ENCODE assay signal across 9 cellular contexts in the genomic region with DNA sequence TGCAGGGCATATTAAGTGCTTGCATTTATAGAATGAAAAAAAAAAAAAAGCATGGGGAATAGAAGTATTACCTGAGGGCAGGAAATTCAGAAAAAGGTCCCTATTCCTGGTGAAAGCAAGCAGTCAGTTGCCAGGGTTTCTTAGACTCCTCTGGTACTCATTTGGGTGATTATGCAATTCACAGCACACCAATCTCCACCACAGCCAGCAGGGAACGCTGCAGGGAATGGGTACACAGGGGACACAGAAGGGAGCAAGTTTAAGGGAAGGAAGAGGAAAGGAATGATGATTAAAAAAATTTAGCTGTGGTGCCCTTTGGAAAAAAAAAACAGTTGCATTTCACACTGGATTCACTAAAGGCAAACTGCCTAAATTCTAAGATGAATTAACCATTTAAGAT. TPM values are rescaled to one million over a fixed set of nuclear protein-coding genes. Genes with fewer than 3 reads are reported as not detected.
DNase-seq lines count a peak whose midpoint lies in the region; ATAC-seq, FAIRE-seq and TF ChIP-seq lines count a peak whose summit lies in the region.
"Had no signal": no experiment of that assay in that cellular context is flagged by ENCODE, and none has a peak within 500 bp of the region (broad histone marks: within the 10 kb centered on the region; RNA-seq: fewer than 3 reads in every experiment).

No MANE protein-coding gene starts in this region.

- H3K4me1 ChIP-seq in Caco-2 (peaks cover 17% of the 10 kb centered on the region), ascending aorta (peaks cover 0 to 22% of the 10 kb centered on the region in 2 donors), keratinocyte (ENCODE audit: control insufficient read depth, extremely low read depth, insufficient read depth, low read length) (peaks cover 14% of the 10 kb centered on the region)

- intact Hi-C loops in Caco-2 (cut with micrococcal nuclease; ENCODE audit: unreplicated experiment) = no loop called here
- intact Hi-C loops in ascending aorta (cut with DNase I) = loop anchor here (2.0 kb wide), 1 partner anchor 72 kb away; a partner anchor contains a TSS

- dilution Hi-C loops in keratinocyte (cut with MboI; ENCODE audit: extremely low pct_ligation_motif_present, low sequenced_read_pairs) = no loop called here

- H3K36me3 Mint-ChIP-seq in Caco-2 (ENCODE audit: insufficient read depth, unreplicated experiment) = no peaks in the 10 kb centered on the region

- H3K27ac Mint-ChIP-seq in Caco-2 (ENCODE audit: unreplicated experiment) = peak overlapping the region; percentile 30
- H3K27ac Mint-ChIP-seq: IgD-negative memory B cell had no signal

- H3K9me3 ChIP-seq in Caco-2 (0 out of 2 replicates have a peak, but pooled peaks cover 5% of the 10 kb centered on the region), ascending aorta (no peaks in the 10 kb centered on the region), keratinocyte (ENCODE audit: control insufficient read depth, low read depth, low read length) (no peaks in the 10 kb centered on the region)

- H3K4me3 ChIP-seq in Caco-2 (ENCODE audit: low read depth, low read length) = no peak overlapping the region
- no peak overlapping the region for H3K4me3 ChIP-seq in ascending aorta
- no peak overlapping the region for H3K4me3 ChIP-seq in keratinocyte (ENCODE audit: control insufficient read depth in 2 of 3, extremely low read depth in 1 of 3, insufficient read depth in 2 of 3, low read depth in 1 of 3, low read length in 3 of 3)

- H3K27me3 ChIP-seq in Caco-2 (replicated peaks; ENCODE audit: control insufficient read depth, insufficient read depth, low read length) (no peaks in the 10 kb centered on the region), ascending aorta (no peaks in the 10 kb centered on the region), keratinocyte (ENCODE audit: control insufficient read depth, extremely low read depth, insufficient read depth, low read length) (no peaks in the 10 kb centered on the region)

- H3K27ac ChIP-seq in ascending aorta (no peak overlapping the region), keratinocyte (ENCODE audit: control insufficient read depth, insufficient read depth, low read length) (peak overlapping the region; percentile 15)

- no TSS peak for BruUV-seq in Caco-2 (replicated peaks; lab: Mats Ljungman, UMichigan)

- no peak overlapping the region for H3K9ac ChIP-seq in keratinocyte (ENCODE audit: control insufficient read depth, extremely low read depth, insufficient read depth, low read length)

- CTCF ChIA-PET in Caco-2 (lab: Charles Lee) = interaction anchor here (0.7 to 0.8 kb wide), 3 partner anchors 34 to 612 kb away, joined by 3 to 6 read pairs (median 6); no protein-coding TSS in a partner anchor

- ATAC-seq in GM18502 (IDR thresholded peaks at IDR 0.05; ENCODE audit: poor library complexity, unreplicated experiment) = no peak
- no peak for ATAC-seq in HG02840 (IDR thresholded peaks at IDR 0.05; ENCODE audit: low FRiP score, unreplicated experiment)
- ATAC-seq in GM18498 (IDR thresholded peaks at IDR 0.05; ENCODE audit: unreplicated experiment) = no peak

- peaks cover 22% of the 10 kb centered on the region for H3K79me2 ChIP-seq in keratinocyte (ENCODE audit: control insufficient read depth, insufficient read depth, low read length)

- H4K20me1 ChIP-seq in keratinocyte (ENCODE audit: control insufficient read depth, extremely low read depth, insufficient read depth, low read length) = no peaks in the 10 kb centered on the region

- DNase-seq in Caco-2 (peak in 1 of 2 experiments; percentile 33), Kasumi-1 (lab: John Stamatoyannopoulos, UW) (peak; percentile 62 to 84), ascending aorta (ENCODE audit: low spot score in 2 of 2) (peak; percentile 30 to 74), keratinocyte (ENCODE audit: low read depth, low spot score) (peak; percentile 28)
- DNase-seq in activated CD4-positive, alpha-beta T cell treated with anti-CD3 and anti-CD28 coated beads for 48 hours = no peak

- H3K9me1 ChIP-seq in keratinocyte (ENCODE audit: control insufficient read depth, extremely low read depth, insufficient read depth, low read length) = no peaks in the 10 kb centered on the region

- POLR2A ChIA-PET in Caco-2 (lab: Charles Lee) = no interaction called here

- H3K4me2 ChIP-seq in keratinocyte (ENCODE audit: control insufficient read depth, extremely low read depth, insufficient read depth, low read depth, low read length) = peak overlapping the region; percentile 29

- FAIRE-seq in keratinocyte (lab: Jason Lieb, UNC) = peak; percentile 69

- peaks cover 11% of the 10 kb centered on the region for H3K4me1 Mint-ChIP-seq in Caco-2 (ENCODE audit: low read depth, unreplicated experiment)

- TF ChIP-seq CTCF in Caco-2 (IDR thresholded peaks at IDR 0.05; ENCODE audit: insufficient read depth in 1 of 2, low read depth in 1 of 2, low read length in 1 of 2, severe bottlenecking in 1 of 2, unreplicated experiment in 1 of 2) = peak in 1 of 2 experiments; percentile 38
- peak; percentile 36 to 61 (median 39) for TF ChIP-seq CTCF in ascending aorta (IDR thresholded peaks at IDR 0.05)
- peak; percentile 58 to 71 (median 70) for TF ChIP-seq CTCF in keratinocyte (optimal IDR thresholded peaks at IDR 0.05 in 1 of 3, IDR thresholded peaks at IDR 0.05 in 1 of 3, conservative IDR thresholded peaks at IDR 0.05 in 1 of 3; ENCODE audit: extremely low read depth in 1 of 3, insufficient read depth in 2 of 3, low read length in 3 of 3)

- no peaks in the 10 kb centered on the region; the same call in 1 of the 2 replicates for H3K36me3 ChIP-seq in Caco-2 (ENCODE audit: control insufficient read depth, insufficient read depth, low read length)
- no peaks in the 10 kb centered on the region for H3K36me3 ChIP-seq in ascending aorta
- H3K36me3 ChIP-seq in keratinocyte (ENCODE audit: control insufficient read depth in 2 of 2, extremely low read depth in 1 of 2, insufficient read depth in 2 of 2, low read length in 2 of 2) = no peaks in the 10 kb centered on the region

- no peak overlapping the region for H3K4me3 Mint-ChIP-seq in Caco-2 (ENCODE audit: unreplicated experiment)
- H3K4me3 Mint-ChIP-seq: IgD-negative memory B cell had no signal

- no peaks in the 10 kb centered on the region for H3K27me3 Mint-ChIP-seq in Caco-2 (ENCODE audit: insufficient read depth, unreplicated experiment)
- H3K27me3 Mint-ChIP-seq: IgD-negative memory B cell had no signal

- no peaks in the 10 kb centered on the region for H3K9me3 Mint-ChIP-seq in Caco-2 (ENCODE audit: unreplicated experiment)

- H2AFZ ChIP-seq in keratinocyte (ENCODE audit: control insufficient read depth, low read length) = no peak overlapping the region

RNA-seq across cellular contexts. Expression of a gene that starts 14.2 kb away (rescaled TPM):
- total RNA-seq in Caco-2 (2022) = 26.6 and 29.6 TPM in 2 replicates
- 18.8 TPM for total RNA-seq in ascending aorta
- 8.7 to 11.7 TPM (median 10.4 TPM) in 3 replicates for polyA plus RNA-seq in keratinocyte
- 3.4 TPM for polyA plus RNA-seq in keratinocyte (2011; ENCODE audit: low read depth)
- polyA plus RNA-seq in keratinocyte (2011; cell fraction: cytosol; rRNA removed) = 8.6 and 14.6 TPM in 2 replicates
- 7.0 and 10.4 TPM in 2 replicates for polyA plus RNA-seq in keratinocyte (2011; cell fraction: nucleus; rRNA removed)
- polyA plus RNA-seq in keratinocyte (2012; ENCODE audit: low replicate concordance) = 6.1 and 6.2 TPM in 2 replicates
- polyA minus RNA-seq in keratinocyte = 6.1 to 36.4 TPM (median 21.8 TPM) in 3 replicates
- 21.5 TPM for polyA minus RNA-seq in keratinocyte (2011; cell fraction: cytosol; rRNA and poly(A)+ RNA removed)
- 9.4 and 26.5 TPM in 2 replicates for polyA minus RNA-seq in keratinocyte (2011; cell fraction: nucleus; rRNA and poly(A)+ RNA removed)
